ENCODE assay signal across 8 cellular contexts in the genomic region with DNA sequence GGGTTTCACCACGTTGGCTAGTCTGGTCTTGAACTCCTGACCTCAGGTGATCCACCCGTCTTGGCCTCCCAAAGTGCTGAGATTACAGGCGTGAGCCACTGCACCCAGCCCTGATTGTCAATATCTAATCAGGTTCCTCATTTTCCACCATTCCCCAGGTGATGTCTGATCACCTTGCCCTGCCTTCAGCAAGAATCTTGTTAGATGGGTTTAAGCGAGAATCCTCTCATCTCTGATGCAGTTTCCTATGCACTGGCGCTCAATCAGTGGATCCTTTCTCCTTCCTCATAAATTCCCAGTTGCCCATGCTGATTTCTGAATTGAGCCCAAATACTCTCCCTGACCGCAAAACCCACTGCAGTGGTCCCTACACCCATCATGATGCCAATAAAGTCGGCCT. TPM values are rescaled to one million over a fixed set of nuclear protein-coding genes. Genes with fewer than 3 reads are reported as not detected.
DNase-seq lines count a peak whose midpoint lies in the region; ATAC-seq and TF ChIP-seq lines count a peak whose summit lies in the region.

No MANE protein-coding gene starts in this region.

- H3K4me1 ChIP-seq in DND-41 (ENCODE audit: insufficient read depth, low read length) (peaks cover 25% of the 10 kb centered on the region), Panc1 (ENCODE audit: control insufficient read depth, insufficient read depth, low read length) (peaks cover 18% of the 10 kb centered on the region), parathyroid adenoma (peaks cover 6% of the 10 kb centered on the region)

- ATAC-seq in DND-41 (ENCODE audit: insufficient read depth, low read depth), result no peak
- no peak for ATAC-seq in Panc1
- ATAC-seq in GM21390 (IDR thresholded peaks at IDR 0.05; ENCODE audit: unreplicated experiment), result no peak
- ATAC-seq in HG02973 (IDR thresholded peaks at IDR 0.05; ENCODE audit: unreplicated experiment), result no peak
- ATAC-seq in GM18868 (IDR thresholded peaks at IDR 0.05; ENCODE audit: unreplicated experiment), result no peak

- intact Hi-C loops in Panc1 (cut with micrococcal nuclease; ENCODE audit: unreplicated experiment), result no loop called here

- no peak for TF ChIP-seq CTCF in DND-41 (IDR thresholded peaks at IDR 0.05; ENCODE audit: borderline replicate concordance, extremely low read depth, low read length, poor library complexity, severe bottlenecking)
- TF ChIP-seq CTCF in Panc1 (IDR thresholded peaks at IDR 0.05), result no peak
- no peak for TF ChIP-seq CTCF in epithelial cell of proximal tubule (conservative IDR thresholded peaks at IDR 0.05; ENCODE audit: low read depth, low read length)
- TF ChIP-seq CTCF in parathyroid adenoma (IDR thresholded peaks at IDR 0.05), result no peak

- DNase-seq in DND-41 (no peak), Panc1 (ENCODE audit: low read depth, low spot score) (no peak), epithelial cell of proximal tubule (ENCODE audit: low read depth) (no peak), dedifferentiated amniotic fluid mesenchymal stem cell (ENCODE audit: extremely low spot score) (no peak)

- POLR2A ChIA-PET in Panc1 (lab: Charles Lee), result interaction anchor here (1.3 kb wide), 1 partner anchor 12 kb away, joined by 4 read pairs; no protein-coding TSS in a partner anchor

- H3K9me3 ChIP-seq in DND-41 (ENCODE audit: insufficient read depth, low read length, severe bottlenecking) (no peaks in the 10 kb centered on the region), Panc1 (ENCODE audit: control insufficient read depth, insufficient read depth, low read depth, low read length) (no peaks in the 10 kb centered on the region), parathyroid adenoma (ENCODE audit: control insufficient read depth, low read length) (no peaks in the 10 kb centered on the region)

- CTCF ChIA-PET in Panc1 (lab: Charles Lee), result no interaction called here

- peaks cover 13% of the 10 kb centered on the region for H4K20me1 ChIP-seq in DND-41 (ENCODE audit: insufficient read depth, low read length)

- peak overlapping the region; percentile 88 for H2AFZ ChIP-seq in DND-41 (ENCODE audit: low read depth, low read length)
- peak overlapping the region; percentile 76 for H2AFZ ChIP-seq in parathyroid adenoma

- H3K27ac ChIP-seq in DND-41 (ENCODE audit: low read length), result peak overlapping the region; percentile 46; the same call in 1 of the 2 replicates
- H3K27ac ChIP-seq in Panc1 (ENCODE audit: low read length), result peak overlapping the region; percentile 91
- H3K27ac ChIP-seq in parathyroid adenoma, result peak overlapping the region; percentile 39

- peak overlapping the region; percentile 81 to 99; a peak in 3 of 4 replicates for H3K4me3 ChIP-seq in DND-41 (ENCODE audit: low read depth in 1 of 2, low read length in 2 of 2)
- peak overlapping the region; percentile 51 to 66 for H3K4me3 ChIP-seq in Panc1 (ENCODE audit: low read depth in 2 of 2, low read length in 2 of 2)
- H3K4me3 ChIP-seq in epithelial cell of proximal tubule (ENCODE audit: low read depth, low read length), result peak overlapping the region; percentile 91
- H3K4me3 ChIP-seq in parathyroid adenoma (ENCODE audit: low read depth, low read length), result peak overlapping the region; percentile 77

- peaks cover 50% of the 10 kb centered on the region for H3K79me2 ChIP-seq in DND-41 (ENCODE audit: insufficient read depth, low read length)
- H3K79me2 ChIP-seq in parathyroid adenoma, result peaks cover 13% of the 10 kb centered on the region

- H3K36me3 ChIP-seq in DND-41 (ENCODE audit: insufficient read depth, low read length), result peaks cover 8% of the 10 kb centered on the region
- H3K36me3 ChIP-seq in Panc1 (ENCODE audit: control insufficient read depth, insufficient read depth, low read length), result peaks cover 4% of the 10 kb centered on the region; the same call in 1 of the 2 replicates
- no peaks in the 10 kb centered on the region for H3K36me3 ChIP-seq in parathyroid adenoma (ENCODE audit: control insufficient read depth, insufficient read depth, low read length)

- H3K4me2 ChIP-seq in DND-41 (ENCODE audit: insufficient read depth, low read length), result peak overlapping the region; percentile 87
- peak overlapping the region; percentile 74 for H3K4me2 ChIP-seq in parathyroid adenoma (ENCODE audit: low read length)

- no peaks in the 10 kb centered on the region for H3K27me3 ChIP-seq in DND-41 (ENCODE audit: insufficient read depth, low read length, poor library complexity)
- no peaks in the 10 kb centered on the region for H3K27me3 ChIP-seq in Panc1 (ENCODE audit: control insufficient read depth, insufficient read depth, low read length)
- H3K27me3 ChIP-seq in parathyroid adenoma (ENCODE audit: control insufficient read depth, insufficient read depth, low read length), result no peaks in the 10 kb centered on the region

- in situ Hi-C loops in Panc1 (cut with HindIII; ENCODE audit: low pct_unique_long_range_greater_than_20kb, low sequenced_read_pairs), result no loop called here

- peak overlapping the region; percentile 98 for H3K9ac ChIP-seq in DND-41 (ENCODE audit: low read depth, low read length)
- H3K9ac ChIP-seq in parathyroid adenoma, result no peak overlapping the region

- BruUV-seq in Panc1 (replicated peaks; lab: Mats Ljungman, UMichigan), result no TSS peak

RNA-seq across cellular contexts. Expression of a gene that starts 0.7 kb away (rescaled TPM):
- 62.0 TPM for total RNA-seq in Panc1 (2021; ENCODE audit: unreplicated experiment)
- 68.0 TPM for polyA plus RNA-seq in Panc1 (2012; ENCODE audit: insufficient read length)
- 55.6 and 75.5 TPM in 2 replicates for total RNA-seq in epithelial cell of proximal tubule

RNA-seq across cellular contexts. Expression of a gene that starts 14.7 kb away (rescaled TPM):
- total RNA-seq in Panc1 (2021; ENCODE audit: unreplicated experiment) (140 TPM), epithelial cell of proximal tubule (251 and 275 TPM in 2 replicates)
- 141 TPM for polyA plus RNA-seq in Panc1 (2012; ENCODE audit: insufficient read length)

RNA-seq across cellular contexts. Expression of a gene that starts 59.9 kb away (rescaled TPM):
- total RNA-seq in Panc1 (2021; ENCODE audit: unreplicated experiment) (0.33 TPM), epithelial cell of proximal tubule (0.87 and 1.3 TPM in 2 replicates)
- 0.44 TPM for polyA plus RNA-seq in Panc1 (2012; ENCODE audit: insufficient read length)

Comparison
In these comparisons a context has a peak if more than half of its experiments do, and no peak if none do; other contexts are left out.
1. H3K27ac ChIP-seq: peak in every context shown above with its lines; median percentile 91 in Panc1; 46 in DND-41; 39 in parathyroid adenoma.